In the genomic region with DNA sequence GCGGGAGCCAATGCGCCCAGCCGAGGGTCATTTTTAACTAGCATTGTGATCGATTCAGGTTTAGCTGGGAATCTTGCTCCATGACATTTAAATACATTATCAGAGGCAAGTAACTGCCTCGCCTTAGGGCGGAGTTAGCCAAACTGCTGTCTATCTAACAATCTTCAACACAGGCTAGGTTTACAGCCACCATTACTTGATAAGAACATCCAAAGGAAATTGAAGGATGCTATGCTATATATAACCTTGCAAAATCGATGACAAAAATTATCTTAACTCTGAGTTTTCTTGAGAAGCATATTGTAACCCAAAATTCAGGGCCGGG, we compare ENCODE assay signal across 2 cellular contexts.
TF ChIP-seq lines count a peak whose summit lies in the region.

No MANE protein-coding gene starts in this region.

TF ChIP-seq in SK-N-SH, 30 proteins besides CTCF, POLR2A, EP300 and RAD21 (continued from another document):
- TF ChIP-seq REST (IDR thresholded peaks at IDR 0.05; ENCODE audit: low read depth, low read length) (no peak), USF1 (IDR thresholded peaks at IDR 0.05; ENCODE audit: borderline replicate concordance, low read depth) (no peak), MAX (IDR thresholded peaks at IDR 0.05; ENCODE audit: low read depth) (no peak), NFIC (IDR thresholded peaks at IDR 0.05; ENCODE audit: borderline replicate concordance) (no peak), GABPA (IDR thresholded peaks at IDR 0.05; ENCODE audit: low read depth) (no peak), PBX3 (IDR thresholded peaks at IDR 0.05) (no peak)
- TF ChIP-seq, protein P1, sequence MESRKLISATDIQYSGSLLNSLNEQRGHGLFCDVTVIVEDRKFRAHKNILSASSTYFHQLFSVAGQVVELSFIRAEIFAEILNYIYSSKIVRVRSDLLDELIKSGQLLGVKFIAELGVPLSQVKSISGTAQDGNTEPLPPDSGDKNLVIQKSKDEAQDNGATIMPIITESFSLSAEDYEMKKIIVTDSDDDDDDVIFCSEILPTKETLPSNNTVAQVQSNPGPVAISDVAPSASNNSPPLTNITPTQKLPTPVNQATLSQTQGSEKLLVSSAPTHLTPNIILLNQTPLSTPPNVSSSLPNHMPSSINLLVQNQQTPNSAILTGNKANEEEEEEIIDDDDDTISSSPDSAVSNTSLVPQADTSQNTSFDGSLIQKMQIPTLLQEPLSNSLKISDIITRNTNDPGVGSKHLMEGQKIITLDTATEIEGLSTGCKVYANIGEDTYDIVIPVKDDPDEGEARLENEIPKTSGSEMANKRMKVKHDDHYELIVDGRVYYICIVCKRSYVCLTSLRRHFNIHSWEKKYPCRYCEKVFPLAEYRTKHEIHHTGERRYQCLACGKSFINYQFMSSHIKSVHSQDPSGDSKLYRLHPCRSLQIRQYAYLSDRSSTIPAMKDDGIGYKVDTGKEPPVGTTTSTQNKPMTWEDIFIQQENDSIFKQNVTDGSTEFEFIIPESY (IDR thresholded peaks at IDR 0.05; ENCODE audit: borderline replicate concordance, low read depth), result no peak
- TF ChIP-seq, protein P2, sequence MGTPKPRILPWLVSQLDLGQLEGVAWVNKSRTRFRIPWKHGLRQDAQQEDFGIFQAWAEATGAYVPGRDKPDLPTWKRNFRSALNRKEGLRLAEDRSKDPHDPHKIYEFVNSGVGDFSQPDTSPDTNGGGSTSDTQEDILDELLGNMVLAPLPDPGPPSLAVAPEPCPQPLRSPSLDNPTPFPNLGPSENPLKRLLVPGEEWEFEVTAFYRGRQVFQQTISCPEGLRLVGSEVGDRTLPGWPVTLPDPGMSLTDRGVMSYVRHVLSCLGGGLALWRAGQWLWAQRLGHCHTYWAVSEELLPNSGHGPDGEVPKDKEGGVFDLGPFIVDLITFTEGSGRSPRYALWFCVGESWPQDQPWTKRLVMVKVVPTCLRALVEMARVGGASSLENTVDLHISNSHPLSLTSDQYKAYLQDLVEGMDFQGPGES (IDR thresholded peaks at IDR 0.05; ENCODE audit: low read depth, low read length), result no peak

TF ChIP-seq in SK-N-SH treated with all-trans-retinoic acid at 6 μM for 48 hours, 23 proteins besides CTCF, POLR2A, EP300 and RAD21 (continued from another document):
- TF ChIP-seq TSHZ2 (CRISPR knock-in tag; IDR thresholded peaks at IDR 0.05) (no peak), ISL1 (CRISPR knock-in tag; IDR thresholded peaks at IDR 0.05) (no peak), CSDC2 (CRISPR knock-in tag; IDR thresholded peaks at IDR 0.05) (no peak), ESRRG (CRISPR knock-in tag; IDR thresholded peaks at IDR 0.05) (no peak), ARNTL (CRISPR knock-in tag; IDR thresholded peaks at IDR 0.05; ENCODE audit: borderline replicate concordance, low read depth) (no peak), ZNF70 (CRISPR knock-in tag; IDR thresholded peaks at IDR 0.05) (no peak), ZNF8 (CRISPR knock-in tag; IDR thresholded peaks at IDR 0.05) (no peak), SNAI2 (CRISPR knock-in tag; IDR thresholded peaks at IDR 0.05) (no peak), ZNF565 (CRISPR knock-in tag; conservative IDR thresholded peaks at IDR 0.05; ENCODE audit: low read depth) (no peak)
- TF ChIP-seq, protein P3, sequence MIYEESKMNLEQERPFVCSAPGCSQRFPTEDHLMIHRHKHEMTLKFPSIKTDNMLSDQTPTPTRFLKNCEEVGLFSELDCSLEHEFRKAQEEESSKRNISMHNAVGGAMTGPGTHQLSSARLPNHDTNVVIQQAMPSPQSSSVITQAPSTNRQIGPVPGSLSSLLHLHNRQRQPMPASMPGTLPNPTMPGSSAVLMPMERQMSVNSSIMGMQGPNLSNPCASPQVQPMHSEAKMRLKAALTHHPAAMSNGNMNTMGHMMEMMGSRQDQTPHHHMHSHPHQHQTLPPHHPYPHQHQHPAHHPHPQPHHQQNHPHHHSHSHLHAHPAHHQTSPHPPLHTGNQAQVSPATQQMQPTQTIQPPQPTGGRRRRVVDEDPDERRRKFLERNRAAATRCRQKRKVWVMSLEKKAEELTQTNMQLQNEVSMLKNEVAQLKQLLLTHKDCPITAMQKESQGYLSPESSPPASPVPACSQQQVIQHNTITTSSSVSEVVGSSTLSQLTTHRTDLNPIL (CRISPR knock-in tag; IDR thresholded peaks at IDR 0.05; ENCODE audit: low read depth), result no peak
- TF ChIP-seq, protein P4, sequence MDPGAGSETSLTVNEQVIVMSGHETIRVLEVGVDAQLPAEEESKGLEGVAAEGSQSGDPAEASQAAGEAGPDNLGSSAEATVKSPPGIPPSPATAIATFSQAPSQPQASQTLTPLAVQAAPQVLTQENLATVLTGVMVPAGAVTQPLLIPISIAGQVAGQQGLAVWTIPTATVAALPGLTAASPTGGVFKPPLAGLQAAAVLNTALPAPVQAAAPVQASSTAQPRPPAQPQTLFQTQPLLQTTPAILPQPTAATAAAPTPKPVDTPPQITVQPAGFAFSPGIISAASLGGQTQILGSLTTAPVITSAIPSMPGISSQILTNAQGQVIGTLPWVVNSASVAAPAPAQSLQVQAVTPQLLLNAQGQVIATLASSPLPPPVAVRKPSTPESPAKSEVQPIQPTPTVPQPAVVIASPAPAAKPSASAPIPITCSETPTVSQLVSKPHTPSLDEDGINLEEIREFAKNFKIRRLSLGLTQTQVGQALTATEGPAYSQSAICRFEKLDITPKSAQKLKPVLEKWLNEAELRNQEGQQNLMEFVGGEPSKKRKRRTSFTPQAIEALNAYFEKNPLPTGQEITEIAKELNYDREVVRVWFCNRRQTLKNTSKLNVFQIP (CRISPR knock-in tag; IDR thresholded peaks at IDR 0.05; ENCODE audit: borderline replicate concordance, low read depth), result no peak
